In the genomic region with DNA sequence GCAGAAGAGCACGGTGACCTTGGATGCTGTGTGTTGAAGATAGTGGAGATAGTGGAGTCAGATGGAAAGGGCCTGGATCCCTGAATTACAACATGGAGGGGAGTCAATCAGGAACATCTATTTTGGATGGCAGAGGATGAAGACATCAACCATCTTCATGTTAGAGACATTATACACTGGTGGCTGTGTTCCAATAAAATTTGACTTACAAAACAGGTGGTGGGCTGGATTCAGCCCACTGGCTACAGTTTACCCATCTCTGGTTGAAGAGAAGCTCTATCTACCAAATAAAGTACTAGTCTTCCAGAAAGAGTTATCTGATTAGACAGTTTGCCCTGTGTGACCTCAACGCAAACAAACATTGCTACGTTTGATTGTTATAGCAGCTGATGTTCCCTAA, we compare ENCODE assay signal across 19 cellular contexts.
A peak's percentile ranks its signal among the peaks of the same experiment; 100 is the strongest.
DNase-seq lines count a peak whose midpoint lies in the region; ATAC-seq, FAIRE-seq and TF ChIP-seq lines count a peak whose summit lies in the region.
"Had no signal": no experiment of that assay in that cellular context is flagged by ENCODE, and none has a peak within 500 bp of the region (broad histone marks: within the 10 kb centered on the region; RNA-seq: fewer than 3 reads in every experiment).

No MANE protein-coding gene starts in this region.

- H3K27ac Mint-ChIP-seq in activated CD8-positive, alpha-beta T cell treated with anti-CD3 and anti-CD28 coated beads, Interleukin-2, amount 10 ng/mL, durations not matched to agents 7 days and 5 days = peak overlapping the region; percentile 23
- H3K27ac Mint-ChIP-seq in activated CD8-positive, alpha-beta T cell treated with anti-CD3 and anti-CD28 coated beads for 36 hours = no peak overlapping the region
- peak overlapping the region in 3 of 5 experiments; percentile 7 to 65 (median 46) for H3K27ac Mint-ChIP-seq in brain
- H3K27ac Mint-ChIP-seq: CD8-positive, alpha-beta T cell; HFFc6 had no signal

- ATAC-seq in activated CD8-positive, alpha-beta T cell treated with anti-CD3 and anti-CD28 coated beads, Interleukin-2, amount 10 ng/mL, durations not matched to agents 7 days and 5 days = no peak
- ATAC-seq in activated CD8-positive, alpha-beta T cell treated with anti-CD3 and anti-CD28 coated beads for 36 hours = no peak
- ATAC-seq in aorta (ENCODE audit: low FRiP score) = no peak
- ATAC-seq: CD8-positive, alpha-beta T cell; HepG2 had no signal

- POLR2A ChIA-PET in activated CD8-positive, alpha-beta T cell treated with anti-CD3 and anti-CD28 coated beads, Interleukin-2, amount 10 ng/mL, durations not matched to agents 7 days and 5 days (lab: Charles Lee) = no interaction called here
- POLR2A ChIA-PET in activated CD8-positive, alpha-beta T cell treated with anti-CD3 and anti-CD28 coated beads for 36 hours (lab: Charles Lee) = no interaction called here

- H3K27me3 ChIP-seq in KMS-11 (ENCODE audit: insufficient read depth, low read depth) (no peaks in the 10 kb centered on the region), rectal smooth muscle tissue (ENCODE audit: control insufficient read depth, insufficient read depth, low read length) (no peaks in the 10 kb centered on the region), MM.1S (replicated peaks; ENCODE audit: insufficient read depth, low read length) (no peaks in the 10 kb centered on the region), aorta (ENCODE audit: control insufficient read depth in 1 of 2, insufficient read depth in 2 of 2, low read length in 1 of 2) (no peaks in the 10 kb centered on the region)

- H3K9me2 ChIP-seq in MM.1S (replicated peaks; ENCODE audit: insufficient read depth, low read length) = no peaks in the 10 kb centered on the region

- H3K36me3 ChIP-seq in KMS-11 (ENCODE audit: insufficient read depth) = no peaks in the 10 kb centered on the region
- no peaks in the 10 kb centered on the region for H3K36me3 ChIP-seq in rectal smooth muscle tissue (ENCODE audit: control insufficient read depth, insufficient read depth, low read length)
- no peaks in the 10 kb centered on the region for H3K36me3 ChIP-seq in MM.1S (replicated peaks; ENCODE audit: insufficient read depth, low read length)
- H3K36me3 ChIP-seq in aorta (ENCODE audit: control insufficient read depth in 1 of 2, insufficient read depth in 2 of 2, low read length in 1 of 2) = no peaks in the 10 kb centered on the region

- no peak overlapping the region for H3K4me3 ChIP-seq in KMS-11 (IDR thresholded peaks at IDR 0.05; ENCODE audit: insufficient read depth, low read depth, low read length)
- no peak overlapping the region for H3K4me3 ChIP-seq in rectal smooth muscle tissue (ENCODE audit: low read length)
- H3K4me3 ChIP-seq in MM.1S (ENCODE audit: low read length) = no peak overlapping the region
- no peak overlapping the region for H3K4me3 ChIP-seq in aorta (ENCODE audit: low read length in 2 of 2)

- peaks cover 60% of the 10 kb centered on the region for H3K4me1 ChIP-seq in KMS-11 (ENCODE audit: low read depth, poor library complexity, severe bottlenecking)
- H3K4me1 ChIP-seq in rectal smooth muscle tissue (ENCODE audit: control insufficient read depth, insufficient read depth, low read length) = peaks cover 12% of the 10 kb centered on the region
- H3K4me1 ChIP-seq in MM.1S (ENCODE audit: low read length) = no peaks in the 10 kb centered on the region
- H3K4me1 ChIP-seq in aorta (ENCODE audit: control insufficient read depth in 1 of 2, insufficient read depth in 2 of 2, low read length in 2 of 2) = no peaks in the 10 kb centered on the region

- H3K27ac ChIP-seq in KMS-11 (peak overlapping the region; percentile 86), rectal smooth muscle tissue (ENCODE audit: low read depth, low read length) (peak overlapping the region; percentile 89), MM.1S (ENCODE audit: low read length) (no peak overlapping the region), aorta (ENCODE audit: low read depth in 1 of 2, low read length in 2 of 2) (no peak overlapping the region)

- no peak for FAIRE-seq in GM12891 (lab: Jason Lieb, UNC)
- FAIRE-seq: HepG2, RCC 7860 had no signal

- H3K27me3 Mint-ChIP-seq in activated CD8-positive, alpha-beta T cell treated with anti-CD3 and anti-CD28 coated beads, Interleukin-2, amount 10 ng/mL, durations not matched to agents 7 days and 5 days (ENCODE audit: low read depth) = no peaks in the 10 kb centered on the region
- H3K27me3 Mint-ChIP-seq in activated CD8-positive, alpha-beta T cell treated with anti-CD3 and anti-CD28 coated beads for 36 hours = no peaks in the 10 kb centered on the region
- H3K27me3 Mint-ChIP-seq in brain = no peaks in the 10 kb centered on the region

- H2AFZ ChIP-seq in KMS-11 (ENCODE audit: low read depth) (no peak overlapping the region), MM.1S (ENCODE audit: low read length) (no peak overlapping the region)

- no peaks in the 10 kb centered on the region for H4K20me1 ChIP-seq in KMS-11 (ENCODE audit: insufficient read depth)
- H4K20me1 ChIP-seq in MM.1S (ENCODE audit: insufficient read depth, low read length) = no peaks in the 10 kb centered on the region

- H3K79me2 ChIP-seq in KMS-11 (ENCODE audit: insufficient read depth, low read depth) = no peaks in the 10 kb centered on the region
- H3K79me2 ChIP-seq in MM.1S (ENCODE audit: low read length) = peaks cover 18% of the 10 kb centered on the region

- no peaks in the 10 kb centered on the region for H3K9me3 Mint-ChIP-seq in activated CD8-positive, alpha-beta T cell treated with anti-CD3 and anti-CD28 coated beads, Interleukin-2, amount 10 ng/mL, durations not matched to agents 7 days and 5 days (ENCODE audit: insufficient read depth)
- no peaks in the 10 kb centered on the region for H3K9me3 Mint-ChIP-seq in activated CD8-positive, alpha-beta T cell treated with anti-CD3 and anti-CD28 coated beads for 36 hours
- H3K9me3 Mint-ChIP-seq in brain = peaks cover 0 to 4% (median 2%) of the 10 kb centered on the region in 5 experiments
- H3K9me3 Mint-ChIP-seq: CD8-positive, alpha-beta T cell; HFFc6 had no signal

- peaks cover 64% of the 10 kb centered on the region for H3K4me1 Mint-ChIP-seq in activated CD8-positive, alpha-beta T cell treated with anti-CD3 and anti-CD28 coated beads, Interleukin-2, amount 10 ng/mL, durations not matched to agents 7 days and 5 days (ENCODE audit: low read depth)
- H3K4me1 Mint-ChIP-seq in activated CD8-positive, alpha-beta T cell treated with anti-CD3 and anti-CD28 coated beads for 36 hours (ENCODE audit: low read depth) = peaks cover 7% of the 10 kb centered on the region
- H3K4me1 Mint-ChIP-seq in brain = peaks cover 44% of the 10 kb centered on the region

- CTCF ChIA-PET in activated CD8-positive, alpha-beta T cell treated with anti-CD3 and anti-CD28 coated beads, Interleukin-2, amount 10 ng/mL, durations not matched to agents 7 days and 5 days (lab: Charles Lee) = interaction anchor here (0.8 to 1.4 kb wide), 5 partner anchors 8 to 363 kb away, joined by 3 to 5 read pairs (median 3); no protein-coding TSS in a partner anchor
- CTCF ChIA-PET in activated CD8-positive, alpha-beta T cell treated with anti-CD3 and anti-CD28 coated beads for 36 hours (lab: Charles Lee) = no interaction called here

- no peak for DNase-seq in activated CD8-positive, alpha-beta T cell treated with anti-CD3 and anti-CD28 coated beads, Interleukin-2, amount 10 ng/mL, durations not matched to agents 7 days and 5 days
- DNase-seq in activated CD8-positive, alpha-beta T cell treated with anti-CD3 and anti-CD28 coated beads for 36 hours = no peak
- DNase-seq in MM.1S (no peak), GM12891 (ENCODE audit: insufficient read length, low spot score) (no peak), aorta (no peak)
- DNase-seq: Calu3; CD8-positive, alpha-beta T cell; H7; HFFc6; NCI-H1436; NCI-H1930; NCI-H345; NCI-H524 treated with DMSO at 0.1 percent for 48 hours; Right ventricle myocardium superior had no signal

- peaks cover 76% of the 10 kb centered on the region for H3K36me3 Mint-ChIP-seq in activated CD8-positive, alpha-beta T cell treated with anti-CD3 and anti-CD28 coated beads, Interleukin-2, amount 10 ng/mL, durations not matched to agents 7 days and 5 days (ENCODE audit: low read depth)
- H3K36me3 Mint-ChIP-seq in activated CD8-positive, alpha-beta T cell treated with anti-CD3 and anti-CD28 coated beads for 36 hours (ENCODE audit: low read depth) = no peaks in the 10 kb centered on the region
- H3K36me3 Mint-ChIP-seq in brain = peaks cover 9% of the 10 kb centered on the region

- TF ChIP-seq CTCF in activated CD8-positive, alpha-beta T cell treated with anti-CD3 and anti-CD28 coated beads for 36 hours (IDR thresholded peaks at IDR 0.05) = no peak
- TF ChIP-seq CTCF in KMS-11 (conservative IDR thresholded peaks at IDR 0.05; ENCODE audit: low read depth, low read length) = no peak
- no peak for TF ChIP-seq CTCF in brain (conservative IDR thresholded peaks at IDR 0.05)
- TF ChIP-seq CTCF in MM.1S (IDR thresholded peaks at IDR 0.05; ENCODE audit: low read length) = no peak

- H3K9ac ChIP-seq in KMS-11 (no peak overlapping the region), rectal smooth muscle tissue (ENCODE audit: low read length) (no peak overlapping the region), MM.1S (ENCODE audit: low read length) (no peak overlapping the region)

- H3K4me2 ChIP-seq in KMS-11 = peak overlapping the region; percentile 90; the same call in 1 of the 2 replicates
- no peak overlapping the region for H3K4me2 ChIP-seq in MM.1S (ENCODE audit: low read depth, low read length)

- no peaks in the 10 kb centered on the region for H3F3A ChIP-seq in MM.1S (ENCODE audit: insufficient read depth, low read length)

- H3K4me3 Mint-ChIP-seq in activated CD8-positive, alpha-beta T cell treated with anti-CD3 and anti-CD28 coated beads, Interleukin-2, amount 10 ng/mL, durations not matched to agents 7 days and 5 days = no peak overlapping the region
- no peak overlapping the region for H3K4me3 Mint-ChIP-seq in activated CD8-positive, alpha-beta T cell treated with anti-CD3 and anti-CD28 coated beads for 36 hours
- no peak overlapping the region for H3K4me3 Mint-ChIP-seq in brain
- H3K4me3 Mint-ChIP-seq: CD8-positive, alpha-beta T cell; HFFc6 had no signal

- 96 to 99% methylated on average over 3 of the region's 3 CpGs for WGBS in aorta, 2 donors

- intact Hi-C loops in activated CD8-positive, alpha-beta T cell treated with anti-CD3 and anti-CD28 coated beads for 36 hours (cut with micrococcal nuclease) = no loop called here
- intact Hi-C loops in aorta (cut with DNase I) = no loop called here

- no peak for TF ChIP-seq POLR2A in GM12891 (IDR thresholded peaks at IDR 0.05; ENCODE audit: low read depth, low read length)

- H3K9me3 ChIP-seq in MM.1S (replicated peaks; ENCODE audit: insufficient read depth, low read length) (no peaks in the 10 kb centered on the region), aorta (ENCODE audit: control insufficient read depth, low read length) (no peaks in the 10 kb centered on the region)

TF ChIP-seq in GM12891, 5 proteins besides CTCF, POLR2A, EP300 and RAD21:
- TF ChIP-seq POLR2AphosphoS5 (IDR thresholded peaks at IDR 0.05; ENCODE audit: low read depth, low read length) (no peak), POU2F2 (IDR thresholded peaks at IDR 0.05; ENCODE audit: low read depth, low read length) (no peak), PAX5 (IDR thresholded peaks at IDR 0.05; ENCODE audit: insufficient read depth, low read length, severe bottlenecking) (no peak), TAF1 (IDR thresholded peaks at IDR 0.05; ENCODE audit: low read depth, low read length) (no peak), SPI1 (IDR thresholded peaks at IDR 0.05; ENCODE audit: low read depth, low read length) (no peak)

Comparison
In these comparisons a context has a peak if more than half of its experiments do, and no peak if none do; other contexts are left out.
1. H3K27ac ChIP-seq: peak in KMS-11 (single experiment) and rectal smooth muscle tissue (single experiment); none in MM.1S (single experiment) and aorta (0 of 2).